21 cellular contexts compared by ENCODE assay signal in genomic region chr16:77579283-77579985, GRCh38.
A peak's percentile ranks its signal among the peaks of the same experiment; 100 is the strongest.
DNase-seq lines count a peak whose midpoint lies in the region; ATAC-seq lines count a peak whose summit lies in the region.
"Had no signal": no experiment of that assay in that cellular context is flagged by ENCODE, and none has a peak within 500 bp of the region (broad histone marks: within the 10 kb centered on the region; RNA-seq: fewer than 3 reads in every experiment).

No MANE protein-coding gene starts in this region.

- no peaks in the 10 kb centered on the region for H3K79me1 ChIP-seq in mesenchymal stem cell (replicated peaks; ENCODE audit: low read length, poor library complexity, severe bottlenecking)

- H3K4me1 ChIP-seq in mesenchymal stem cell (ENCODE audit: control insufficient read depth, insufficient read depth, low read depth, low read length), result peaks cover 2% of the 10 kb centered on the region
- H3K4me1 ChIP-seq: BLaER1, gastrocnemius medialis had no signal

- no peak overlapping the region for H2BK15ac ChIP-seq in mesenchymal stem cell (ENCODE audit: low read depth, poor library complexity, severe bottlenecking)

- no peak overlapping the region for H2BK5ac ChIP-seq in mesenchymal stem cell (ENCODE audit: low read depth, low read length, poor library complexity, severe bottlenecking)

- peak overlapping the region in 1 of 2 experiments; percentile 77 for H3K18ac ChIP-seq in mesenchymal stem cell (ENCODE audit: low read depth in 1 of 2, low read length in 2 of 2)

- H3K36me3 ChIP-seq in mesenchymal stem cell (ENCODE audit: control insufficient read depth in 1 of 2, insufficient read depth in 2 of 2, low read depth in 1 of 2, low read length in 2 of 2), result no peaks in the 10 kb centered on the region
- H3K36me3 ChIP-seq: BLaER1, gastrocnemius medialis had no signal

- no peak overlapping the region for H3K9ac ChIP-seq in mesenchymal stem cell (ENCODE audit: low read length)
- H3K9ac ChIP-seq: BLaER1 had no signal

- no peak overlapping the region for H3K27ac ChIP-seq in mesenchymal stem cell (ENCODE audit: low read length, poor library complexity, severe bottlenecking)
- H3K27ac ChIP-seq: 22Rv1, BLaER1, gastrocnemius medialis, SK-N-MC had no signal

- H3K4me3 ChIP-seq in mesenchymal stem cell (ENCODE audit: insufficient read depth in 1 of 2, low read depth in 1 of 2, low read length in 2 of 2), result no peak overlapping the region
- H3K4me3 ChIP-seq: BLaER1, gastrocnemius medialis, GM12878, SK-N-MC had no signal

- DNase-seq in DMS153 (lab: John Stamatoyannopoulos, UW) (peak; percentile 59), DMS153 treated with DMSO at 0.1 percent for 48 hours (lab: John Stamatoyannopoulos, UW; ENCODE audit: unreplicated experiment) (no peak), NCI-H146 (lab: John Stamatoyannopoulos, UW) (peak; percentile 43), dermis blood vessel endothelial cell (peak; percentile 31), mesenchymal stem cell (peak; percentile 90)
- DNase-seq in effector CD8-positive, alpha-beta T cell (lab: John Stamatoyannopoulos, UW), result no peak
- DNase-seq: activated naive CD4-positive, alpha-beta T cell treated with anti-CD3 and anti-CD28 coated beads, Interleukin-2, amount 50 U/mL, for 16 hours; activated T-cell treated with anti-CD3 and anti-CD28 coated beads, Interleukin-2, amount 50 U/mL, for 48 hours; gastrocnemius medialis; GF-D8; left colon; midbrain; nephron progenitor cell; trophoblast cell had no signal

- 67% methylated on average over 2 of the region's 3 CpGs for WGBS in mesenchymal stem cell

- no peak overlapping the region for H3K23ac ChIP-seq in mesenchymal stem cell (ENCODE audit: low read length in 2 of 2)

- no peak overlapping the region for H4K8ac ChIP-seq in mesenchymal stem cell (ENCODE audit: low read length)

- H3K4ac ChIP-seq in mesenchymal stem cell (ENCODE audit: low read depth in 1 of 2, low read length in 2 of 2), result no peak overlapping the region

- no peak for ATAC-seq in GM21576 (IDR thresholded peaks at IDR 0.05; ENCODE audit: unreplicated experiment)
- ATAC-seq in GM21526 (IDR thresholded peaks at IDR 0.05; ENCODE audit: low FRiP score, unreplicated experiment), result no peak
- ATAC-seq: activated CD4-positive, CD25-positive, alpha-beta regulatory T cell treated with anti-CD3 and anti-CD28 coated beads, Interleukin-2, amount 50 U/mL, for 24 hours; gastrocnemius medialis; GM12878; left colon had no signal

- H4K91ac ChIP-seq in mesenchymal stem cell (ENCODE audit: low read length), result no peak overlapping the region

- no peak overlapping the region for H3K4me2 ChIP-seq in mesenchymal stem cell (ENCODE audit: low read length, poor library complexity, severe bottlenecking)
- H3K4me2 ChIP-seq: BLaER1 had no signal

- H3K14ac ChIP-seq in mesenchymal stem cell (ENCODE audit: low read length in 2 of 2), result no peak overlapping the region

- no peak overlapping the region for H2AK5ac ChIP-seq in mesenchymal stem cell (ENCODE audit: low read length, severe bottlenecking)

- no peak overlapping the region for H2AFZ ChIP-seq in mesenchymal stem cell (ENCODE audit: low read depth, low read length)

- H2BK120ac ChIP-seq in mesenchymal stem cell (ENCODE audit: low read depth, low read length), result no peak overlapping the region

- no peak overlapping the region for H2BK12ac ChIP-seq in mesenchymal stem cell (ENCODE audit: low read length in 2 of 2)

- peaks cover 12 to 16% of the 10 kb centered on the region in 2 experiments for H3K27me3 ChIP-seq in mesenchymal stem cell (ENCODE audit: control insufficient read depth in 1 of 2, insufficient read depth in 1 of 2, low read length in 2 of 2)
- H3K27me3 ChIP-seq: BLaER1, gastrocnemius medialis had no signal

- H3K9me3 ChIP-seq in mesenchymal stem cell (ENCODE audit: control insufficient read depth, low read length), result no peaks in the 10 kb centered on the region
- H3K9me3 ChIP-seq: BLaER1, gastrocnemius medialis had no signal

Comparison
In these comparisons a context has a peak if more than half of its experiments do, and no peak if none do; other contexts are left out.
1. DNase-seq: peak in DMS153 (single experiment), NCI-H146 (single experiment), dermis blood vessel endothelial cell (single experiment) and mesenchymal stem cell (single experiment); none in DMS153 treated with DMSO at 0.1 percent for 48 hours (single experiment) and effector CD8-positive, alpha-beta T cell (single experiment).